Comparison of ENCODE assay signal across 15 cellular contexts in genomic region chr5:82313016-82313415, GRCh38. TPM values are rescaled to one million over a fixed set of nuclear protein-coding genes. Genes with fewer than 3 reads are reported as not detected.
DNase-seq lines count a peak whose midpoint lies in the region; ATAC-seq and TF ChIP-seq lines count a peak whose summit lies in the region.
"Had no signal": no experiment of that assay in that cellular context is flagged by ENCODE, and none has a peak within 500 bp of the region (broad histone marks: within the 10 kb centered on the region; RNA-seq: fewer than 3 reads in every experiment).

No MANE protein-coding gene starts in this region.

- H3K4me3 Mint-ChIP-seq in MCF 10A (ENCODE audit: unreplicated experiment): no peak overlapping the region
- H3K4me3 Mint-ChIP-seq: activated CD4-positive, alpha-beta T cell treated with anti-CD3 and anti-CD28 coated beads, Interleukin-2, amount 10 ng/mL, durations not matched to agents 24 days and 14 days; activated T-cell treated with anti-CD3 and anti-CD28 coated beads, Interleukin-2, amount 50 U/mL, for 24 hours; dendritic cell treated with granulocyte-macrophage colony-stimulating factor and Interleukin-4, amounts not matched to agents 40 ng/mL and 50 ng/mL, for 4 days; memory B cell had no signal

- intact Hi-C loops in left ventricle myocardium superior (cut with micrococcal nuclease): no loop called here
- intact Hi-C loops in MCF 10A (cut with micrococcal nuclease): no loop called here

- H3K27ac ChIP-seq in thoracic aorta: peak overlapping the region; percentile 69 to 75
- H3K27ac ChIP-seq: BLaER1 treated with 17β-estradiol and CSF1 and Interleukin-3, amounts not matched to agents 10 nM and 100 nM; pancreas had no signal

- TF ChIP-seq CTCF in thoracic aorta (IDR thresholded peaks at IDR 0.05) (no peak), MCF 10A (IDR thresholded peaks at IDR 0.05; ENCODE audit: unreplicated experiment) (no peak)

- no peaks in the 10 kb centered on the region for H3K9me3 Mint-ChIP-seq in MCF 10A (ENCODE audit: unreplicated experiment)
- H3K9me3 Mint-ChIP-seq: activated CD4-positive, alpha-beta T cell treated with anti-CD3 and anti-CD28 coated beads, Interleukin-2, amount 10 ng/mL, durations not matched to agents 24 days and 14 days; dendritic cell treated with granulocyte-macrophage colony-stimulating factor and Interleukin-4, amounts not matched to agents 40 ng/mL and 50 ng/mL, for 4 days had no signal

- H3K27me3 ChIP-seq in thoracic aorta (replicated peaks; ENCODE audit: insufficient read depth): no peaks in the 10 kb centered on the region
- H3K27me3 ChIP-seq: BLaER1 treated with 17β-estradiol and CSF1 and Interleukin-3, amounts not matched to agents 10 nM and 100 nM; MG63; pancreas had no signal

- no peaks in the 10 kb centered on the region for H3K4me1 Mint-ChIP-seq in MCF 10A (ENCODE audit: insufficient read depth, unreplicated experiment)
- H3K4me1 Mint-ChIP-seq: memory B cell had no signal

- peak overlapping the region; percentile 61 for H3K4me3 ChIP-seq in thoracic aorta
- H3K4me3 ChIP-seq: BLaER1 treated with 17β-estradiol and CSF1 and Interleukin-3, amounts not matched to agents 10 nM and 100 nM; MG63; pancreas had no signal

- H3K9me3 ChIP-seq in thoracic aorta: no peaks in the 10 kb centered on the region
- H3K9me3 ChIP-seq: MG63, pancreas had no signal

- H3K27ac Mint-ChIP-seq in MCF 10A (ENCODE audit: low read depth, unreplicated experiment): no peak overlapping the region
- H3K27ac Mint-ChIP-seq: activated CD4-positive, alpha-beta T cell treated with anti-CD3 and anti-CD28 coated beads, Interleukin-2, amount 10 ng/mL, durations not matched to agents 24 days and 14 days; activated T-cell treated with anti-CD3 and anti-CD28 coated beads, Interleukin-2, amount 50 U/mL, for 24 hours; dendritic cell treated with granulocyte-macrophage colony-stimulating factor and Interleukin-4, amounts not matched to agents 40 ng/mL and 50 ng/mL, for 4 days; memory B cell had no signal

- H3K36me3 ChIP-seq in thoracic aorta: no peaks in the 10 kb centered on the region
- H3K36me3 ChIP-seq: BLaER1 treated with 17β-estradiol and CSF1 and Interleukin-3, amounts not matched to agents 10 nM and 100 nM; MG63; pancreas had no signal

- CTCF ChIA-PET in HEK293T (lab: Yijun Ruan, JAX): interaction anchor here (0.5 to 1.7 kb wide), 7 partner anchors 19 to 424 kb away, joined by 3 to 10 read pairs (median 3); no protein-coding TSS in a partner anchor
- CTCF ChIA-PET in MCF 10A (lab: Yijun Ruan, JAX): interaction anchor here (0.6 to 1.4 kb wide), 10 partner anchors 9 to 1245 kb away, joined by 3 to 10 read pairs (median 3); no protein-coding TSS in a partner anchor

- peaks cover 30% of the 10 kb centered on the region for H3K36me3 Mint-ChIP-seq in MCF 10A (ENCODE audit: insufficient read depth, unreplicated experiment)

- no peak for DNase-seq in HEK293T (ENCODE audit: extremely low spot score)
- DNase-seq in amniotic epithelial cell (ENCODE audit: low read depth): peak; percentile 32
- no peak for DNase-seq in left ventricle myocardium superior
- no peak for DNase-seq in thoracic aorta (ENCODE audit: low spot score)
- no peak for DNase-seq in MCF 10A (ENCODE audit: unreplicated experiment)
- DNase-seq in NCI-H82 (lab: John Stamatoyannopoulos, UW): no peak
- no peak for DNase-seq in NAMALWA (ENCODE audit: low spot score)
- DNase-seq: NCI-H2081 treated with DMSO at 0.1 percent for 48 hours had no signal

- ATAC-seq in left ventricle myocardium superior (peak; percentile 81), thoracic aorta (ENCODE audit: insufficient number of reproducible peaks, low FRiP score, low read depth) (no peak)

- no peaks in the 10 kb centered on the region for H3K27me3 Mint-ChIP-seq in MCF 10A (ENCODE audit: insufficient read depth, unreplicated experiment)

- POLR2A ChIA-PET in HEK293T (lab: Yijun Ruan, JAX) (no interaction called here), MCF 10A (lab: Yijun Ruan, JAX) (no interaction called here)

- H3K4me1 ChIP-seq in thoracic aorta (ENCODE audit: control insufficient read depth in 1 of 2, low read depth in 2 of 2): peaks cover 8 to 23% of the 10 kb centered on the region in 2 donors
- H3K4me1 ChIP-seq: pancreas had no signal

- no TSS peak for BruUV-seq in MCF 10A (replicated peaks; lab: Mats Ljungman, UMichigan)

TF ChIP-seq in HEK293T, 16 proteins besides CTCF, POLR2A, EP300 and RAD21:
- TF ChIP-seq PKNOX1 (IDR thresholded peaks at IDR 0.05) (peak; percentile 77), FOXA1 (IDR thresholded peaks at IDR 0.05) (no peak)
TF ChIP-seq in HEK293T: peak in this region for 1.

RNA-seq across cellular contexts. Expression of gene RPS23, which starts 34.9 kb away (rescaled TPM):
- total RNA-seq in left ventricle myocardium superior (1,163 TPM), thoracic aorta (1,000 to 10,000 TPM; 1,224 to 1,259 TPM), MCF 10A (2022) (2,870 and 3,151 TPM in 2 replicates)
